Comparison of ENCODE assay signal across 21 cellular contexts in genomic region chr14:103050935-103051334, GRCh38. TPM values are rescaled to one million over a fixed set of nuclear protein-coding genes. Genes with fewer than 3 reads are reported as not detected.
DNase-seq lines count a peak whose midpoint lies in the region; ATAC-seq, FAIRE-seq and TF ChIP-seq lines count a peak whose summit lies in the region.
"Had no signal": no experiment of that assay in that cellular context is flagged by ENCODE, and none has a peak within 500 bp of the region (broad histone marks: within the 10 kb centered on the region; RNA-seq: fewer than 3 reads in every experiment).

No MANE protein-coding gene starts in this region.

- no peak overlapping the region for H2AFZ ChIP-seq in PC-9

- TF ChIP-seq CTCF in PC-9 (conservative IDR thresholded peaks at IDR 0.05) (no peak), VCaP (conservative IDR thresholded peaks at IDR 0.05) (no peak)

- no TSS peak for BruUV-seq in PC-9 (replicated peaks; lab: Mats Ljungman, UMichigan)

- intact Hi-C loops in PC-9 (cut with micrococcal nuclease; ENCODE audit: unreplicated experiment), result no loop called here

- H3K27ac ChIP-seq in PC-9 (peak overlapping the region; percentile 24; the same call in 1 of the 2 replicates), VCaP (peak overlapping the region; percentile 68)
- H3K27ac ChIP-seq: BLaER1 treated with 17β-estradiol and CSF1 and Interleukin-3, amounts not matched to agents 10 nM and 100 nM had no signal

- H3K79me2 ChIP-seq in PC-9 (ENCODE audit: low read depth), result peaks cover 100% of the 10 kb centered on the region

- DNase-seq in PC-9 (no peak), CD1c-positive myeloid dendritic cell (ENCODE audit: extremely low spot score) (no peak)
- no peak for DNase-seq in effector CD8-positive, alpha-beta T cell (lab: John Stamatoyannopoulos, UW)
- DNase-seq: CD4-positive, CD25-positive, alpha-beta regulatory T cell; CD8-positive, alpha-beta memory T cell; COR-L47; DMS 273 treated with DMSO at 0.1 percent for 48 hours; DMS53; DND-41; EL; H9 had no signal

- no peaks in the 10 kb centered on the region for H3K9me2 ChIP-seq in PC-9 (ENCODE audit: insufficient read depth)

- peaks cover 86% of the 10 kb centered on the region for H4K20me1 ChIP-seq in PC-9 (ENCODE audit: insufficient read depth)

- H3F3A ChIP-seq in PC-9 (ENCODE audit: insufficient read depth, low read depth), result peaks cover 29% of the 10 kb centered on the region; the same call in 1 of the 2 replicates

- H3K4me2 ChIP-seq in PC-9, result no peak overlapping the region
- H3K4me2 ChIP-seq: BLaER1 treated with 17β-estradiol and CSF1 and Interleukin-3, amounts not matched to agents 10 nM and 100 nM had no signal

- H3K4me3 ChIP-seq in PC-9, result no peak overlapping the region
- H3K4me3 ChIP-seq: BLaER1 treated with 17β-estradiol and CSF1 and Interleukin-3, amounts not matched to agents 10 nM and 100 nM; GM12878 had no signal

- FAIRE-seq in islet of Langerhans (lab: Jason Lieb, UNC), result peak; percentile 78
- FAIRE-seq: H1, HTR-8/SVneo had no signal

- peaks cover 24% of the 10 kb centered on the region for H3K4me1 ChIP-seq in PC-9 (replicated peaks; ENCODE audit: insufficient read depth)

- POLR2A ChIA-PET in PC-9 (lab: Charles Lee; ENCODE audit: unreplicated experiment), result interaction anchor here (0.7 kb wide), 2 partner anchors 23 to 632 kb away, joined by 3 to 37 read pairs; no protein-coding TSS in a partner anchor

- H3K27me3 ChIP-seq in PC-9 (ENCODE audit: insufficient read depth, low read depth), result no peaks in the 10 kb centered on the region

- peaks cover 10% of the 10 kb centered on the region; the same call in 1 of the 2 replicates for H3K36me3 ChIP-seq in PC-9 (ENCODE audit: low read depth)
- H3K36me3 ChIP-seq: BLaER1 treated with 17β-estradiol and CSF1 and Interleukin-3, amounts not matched to agents 10 nM and 100 nM had no signal

- CTCF ChIA-PET in PC-9 (lab: Charles Lee), result interaction anchor here (1.0 kb wide), 1 partner anchor 24 kb away, joined by 8 read pairs; no protein-coding TSS in a partner anchor

- H3K9me3 ChIP-seq in PC-9 (ENCODE audit: insufficient read depth, low read depth), result no peaks in the 10 kb centered on the region
- H3K9me3 ChIP-seq: BLaER1 treated with 17β-estradiol and CSF1 and Interleukin-3, amounts not matched to agents 10 nM and 100 nM had no signal

- no peak for ATAC-seq in GM19328 (IDR thresholded peaks at IDR 0.05; ENCODE audit: unreplicated experiment)
- ATAC-seq: GM12878 had no signal

RNA-seq across cellular contexts. Expression of gene CDC42BPB, which starts 6.4 kb away (rescaled TPM):
- 203 and 209 TPM in 2 replicates for total RNA-seq in PC-9 (2021)

RNA-seq across cellular contexts. Expression of gene LBHD2, which starts 33.1 kb away (rescaled TPM):
- total RNA-seq in PC-9 (2021), result 0.52 and 0.78 TPM in 2 replicates
- total RNA-seq: B cell; CD4-positive, CD25-positive, alpha-beta regulatory T cell; CD8-positive, alpha-beta memory T cell; G401; GM12878; H1; H9 had no signal

RNA-seq across cellular contexts. Expression of gene EXOC3L4, which starts 43.6 kb away (rescaled TPM):
- 0.38 and 1.7 TPM in 2 replicates for total RNA-seq in PC-9 (2021)
- total RNA-seq: A673; B cell; CD4-positive, CD25-positive, alpha-beta regulatory T cell; CD8-positive, alpha-beta memory T cell; GM12878 had no signal
